ENCODE assay signal across 7 cellular contexts in the genomic region with DNA sequence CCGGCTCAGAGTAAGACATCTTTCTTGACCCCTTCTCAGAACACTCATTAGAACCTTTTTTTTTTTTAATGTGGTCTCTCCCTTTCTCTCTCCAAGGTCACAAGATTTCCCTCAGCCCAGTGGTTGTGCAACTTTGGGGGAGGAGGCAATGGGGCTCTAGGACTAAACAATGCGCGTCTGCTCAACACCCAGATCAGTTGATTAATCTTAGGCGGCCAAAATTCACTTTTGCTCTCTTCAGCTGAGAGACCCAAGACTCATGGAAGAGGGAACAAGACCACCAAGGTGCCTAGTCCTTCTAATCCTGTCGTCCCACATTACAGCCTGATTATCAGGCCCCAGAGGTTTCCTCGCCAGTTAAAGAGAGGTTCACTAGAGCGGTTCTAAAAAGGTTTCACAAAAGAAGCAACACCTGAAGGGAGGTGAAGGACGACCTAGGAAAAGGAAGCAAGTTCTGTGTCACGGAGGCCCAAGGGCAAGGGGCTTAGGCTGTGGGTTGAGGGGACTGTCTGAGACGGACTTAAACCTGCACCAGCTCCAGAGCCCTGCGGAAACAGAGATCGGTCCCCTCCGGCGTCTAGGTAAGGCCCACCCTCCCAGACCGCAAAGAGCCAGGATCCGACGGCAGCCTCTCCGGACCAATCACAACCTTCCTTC. TPM values are rescaled to one million over a fixed set of nuclear protein-coding genes. Genes with fewer than 3 reads are reported as not detected.
DNase-seq lines count a peak whose midpoint lies in the region; ATAC-seq and TF ChIP-seq lines count a peak whose summit lies in the region.

No MANE protein-coding gene starts in this region.

- no peak for TF ChIP-seq CTCF in upper lobe of left lung (IDR thresholded peaks at IDR 0.05)
- TF ChIP-seq CTCF in GM13976 (IDR thresholded peaks at IDR 0.05; ENCODE audit: borderline replicate concordance, control extremely low read depth, extremely low read depth, insufficient read depth, missing control alignments): no peak

- peak; percentile 52 for ATAC-seq in GM21515 (IDR thresholded peaks at IDR 0.05; ENCODE audit: unreplicated experiment)
- ATAC-seq in upper lobe of left lung (ENCODE audit: low FRiP score in 2 of 2): peak; percentile 49 to 54
- ATAC-seq in HG03159 (IDR thresholded peaks at IDR 0.05; ENCODE audit: unreplicated experiment): no peak

- in situ Hi-C loops in GM13976 (cut with MboI; ENCODE audit: low sequenced_read_pairs, unreplicated experiment): no loop called here

- H3K9me3 ChIP-seq in NT2/D1 (ENCODE audit: insufficient read depth, low read length) (peaks cover 4% of the 10 kb centered on the region; the same call in 1 of the 2 replicates), upper lobe of left lung (no peaks in the 10 kb centered on the region)

- DNase-seq in NT2/D1 (ENCODE audit: low read depth, low spot score) (no peak), lung microvascular endothelial cell (ENCODE audit: low read depth in 2 of 2) (peak; percentile 46 to 56), upper lobe of left lung (peak in 1 of 2 donors; percentile 80), GM13976 (ENCODE audit: low spot score) (no peak)

- TF ChIP-seq EP300 in upper lobe of left lung (IDR thresholded peaks at IDR 0.05): peak in 1 of 4 donors; percentile 14

- H3K27ac ChIP-seq in cingulate gyrus (ENCODE audit: low read depth, low read length) (peak overlapping the region; percentile 99), upper lobe of left lung (peak overlapping the region; percentile 93 to 99 (median 96))

- H3K36me3 ChIP-seq in NT2/D1 (ENCODE audit: insufficient read depth, insufficient read length, low read length): peaks cover 33% of the 10 kb centered on the region
- peaks cover 0 to 14% (median 9%) of the 10 kb centered on the region in 4 donors for H3K36me3 ChIP-seq in upper lobe of left lung

- H3K4me1 ChIP-seq in NT2/D1 (ENCODE audit: insufficient read depth, insufficient read length) (peaks cover 14% of the 10 kb centered on the region), upper lobe of left lung (peaks cover 51 to 59% (median 57%) of the 10 kb centered on the region in 4 donors)

- WGBS in upper lobe of left lung, 2 donors: 1 to 3% methylated on average over 8 to 18 of the region's 18 CpGs

- peak; percentile 75 to 98 (median 93) for TF ChIP-seq POLR2A in upper lobe of left lung (IDR thresholded peaks at IDR 0.05)

- H3K27me3 ChIP-seq in NT2/D1 (ENCODE audit: insufficient read depth, insufficient read length) (no peaks in the 10 kb centered on the region), upper lobe of left lung (no peaks in the 10 kb centered on the region)

- peak overlapping the region; percentile 35 for H3K4me3 ChIP-seq in NT2/D1 (ENCODE audit: insufficient read length, low read depth)
- H3K4me3 ChIP-seq in upper lobe of left lung: peak overlapping the region; percentile 49 to 82 (median 74)

- peak overlapping the region; percentile 83 for H3K9ac ChIP-seq in NT2/D1 (ENCODE audit: insufficient read length, low read depth)

RNA-seq across cellular contexts. Expression of gene TARBP2, which starts 0.8 kb away (rescaled TPM):
- total RNA-seq in lung microvascular endothelial cell (33.1 and 36.1 TPM in 2 replicates), upper lobe of left lung (10 to 100 TPM; 25.4 to 74.4 (median 36.8) TPM)

RNA-seq across cellular contexts. Expression of gene MAP3K12, which starts 1.0 kb away (rescaled TPM):
- total RNA-seq in lung microvascular endothelial cell: 2.4 and 5.7 TPM in 2 replicates
- 10 to 100 TPM in 5 of 6 donors, 1 to 10 TPM in 1; 9.6 to 87.0 (median 17.4) TPM for total RNA-seq in upper lobe of left lung

RNA-seq across cellular contexts. Expression of gene NPFF, which starts 7.0 kb away (rescaled TPM):
- total RNA-seq in lung microvascular endothelial cell: not detected in 2 replicates
- total RNA-seq in upper lobe of left lung: 1 to 10 TPM in 1 of 6 donors, not detected in 5; 6.2 TPM

RNA-seq across cellular contexts. Expression of gene PCBP2, which starts 48.3 kb away (rescaled TPM):
- total RNA-seq in lung microvascular endothelial cell (299 TPM in 2 replicates), upper lobe of left lung (100 to 1,000 TPM; 346 to 723 (median 513) TPM)

RNA-seq across cellular contexts. Expression of gene PRR13, which starts 58.7 kb away (rescaled TPM):
- total RNA-seq in lung microvascular endothelial cell: 14.1 and 17.9 TPM in 2 replicates
- total RNA-seq in upper lobe of left lung: 100 to 1,000 TPM in 3 of 6 donors, 10 to 100 TPM in 3; 81.5 to 198 (median 105) TPM

Comparison
In these comparisons a context has a peak if more than half of its experiments do, and no peak if none do; other contexts are left out.
1. DNase-seq: peak in lung microvascular endothelial cell (2 of 2); none in NT2/D1 (single experiment) and GM13976 (single experiment).